ENCODE assay signal across 9 cellular contexts in genomic region chr6:14118444-14118843, GRCh38. TPM values are rescaled to one million over a fixed set of nuclear protein-coding genes. Genes with fewer than 3 reads are reported as not detected.
DNase-seq lines count a peak whose midpoint lies in the region; ATAC-seq, FAIRE-seq and TF ChIP-seq lines count a peak whose summit lies in the region.
"Had no signal": no experiment of that assay in that cellular context is flagged by ENCODE, and none has a peak within 500 bp of the region (broad histone marks: within the 10 kb centered on the region; RNA-seq: fewer than 3 reads in every experiment).

No MANE protein-coding gene starts in this region.

- ATAC-seq in CD4-positive, alpha-beta T cell (ENCODE audit: poor library complexity), result no peak
- no peak for ATAC-seq in naive thymus-derived CD4-positive, alpha-beta T cell
- ATAC-seq in GM18502 (IDR thresholded peaks at IDR 0.05; ENCODE audit: poor library complexity, unreplicated experiment), result no peak

- H3K36me3 ChIP-seq in HUES6 (ENCODE audit: control insufficient read depth, insufficient read depth, low read length), result no peaks in the 10 kb centered on the region
- H3K36me3 ChIP-seq in astrocyte (ENCODE audit: insufficient read depth, low read length), result no peaks in the 10 kb centered on the region
- H3K36me3 ChIP-seq in naive thymus-derived CD4-positive, alpha-beta T cell (ENCODE audit: control insufficient read depth in 2 of 3, insufficient read depth in 3 of 3, low read length in 3 of 3), result no peaks in the 10 kb centered on the region

- H3K4me2 ChIP-seq in astrocyte (ENCODE audit: low read length), result peak overlapping the region; percentile 85

- no peaks in the 10 kb centered on the region for H4K20me1 ChIP-seq in astrocyte (ENCODE audit: insufficient read depth, low read length)

- intact Hi-C loops in CD4-positive, alpha-beta T cell (cut with DNase I, micrococcal nuclease), result loop anchor here in 1 of 2 experiments (5.0 to 10.0 kb wide), 7 partner anchors 94 to 1544 kb away; partner anchors contain the start of genes DTNBP1, GFOD1, JARID2 and NOL7
- intact Hi-C loops in naive thymus-derived CD4-positive, alpha-beta T cell (cut with micrococcal nuclease), result loop anchor here (5.0 to 10.0 kb wide), 4 partner anchors 94 to 1129 kb away; partner anchors contain the start of genes JARID2 (in 1 of the 2) and NOL7 (in 1 of the 2)

- in situ Hi-C loops in ACHN (cut with HindIII; ENCODE audit: low pct_ligation_motif_present, low pct_unique_long_range_greater_than_20kb, low sequenced_read_pairs), result no loop called here

- H3K9me3 ChIP-seq in CD4-positive, alpha-beta T cell (ENCODE audit: control insufficient read depth, low read length), result no peaks in the 10 kb centered on the region
- H3K9me3 ChIP-seq in HUES6 (ENCODE audit: control insufficient read depth, insufficient read depth, low read depth, low read length), result no peaks in the 10 kb centered on the region
- no peaks in the 10 kb centered on the region for H3K9me3 ChIP-seq in astrocyte (ENCODE audit: insufficient read depth, low read depth, low read length)
- H3K9me3 ChIP-seq in naive thymus-derived CD4-positive, alpha-beta T cell (ENCODE audit: control insufficient read depth in 2 of 3, low read length in 3 of 3), result no peaks in the 10 kb centered on the region

- H3K4me1 Mint-ChIP-seq in CD4-positive, alpha-beta T cell (ENCODE audit: low read depth), result peaks cover 50% of the 10 kb centered on the region
- peaks cover 3% of the 10 kb centered on the region for H3K4me1 Mint-ChIP-seq in astrocyte (ENCODE audit: low read depth, unreplicated experiment)
- peaks cover 20 to 44% (median 29%) of the 10 kb centered on the region in 7 donors for H3K4me1 Mint-ChIP-seq in naive thymus-derived CD4-positive, alpha-beta T cell

- H3K79me2 ChIP-seq in astrocyte (ENCODE audit: insufficient read depth, low read length), result no peaks in the 10 kb centered on the region

- DNase-seq in CD4-positive, alpha-beta T cell, result no peak
- DNase-seq in astrocyte (ENCODE audit: low read depth) (no peak), RWPE1 (ENCODE audit: low spot score) (no peak), COLO829 (ENCODE audit: low spot score) (no peak), ACHN (no peak)
- DNase-seq in naive thymus-derived CD4-positive, alpha-beta T cell, result no peak

- H3K4me1 ChIP-seq in HUES6 (ENCODE audit: control insufficient read depth, insufficient read depth, low read length) (peaks cover 6% of the 10 kb centered on the region; the same call in 1 of the 2 replicates), astrocyte (ENCODE audit: insufficient read depth, low read length) (no peaks in the 10 kb centered on the region)
- peaks cover 11 to 15% of the 10 kb centered on the region in 2 donors for H3K4me1 ChIP-seq in naive thymus-derived CD4-positive, alpha-beta T cell (ENCODE audit: control insufficient read depth in 2 of 2, insufficient read depth in 2 of 2, low read length in 2 of 2)

- POLR2A ChIA-PET in CD4-positive, alpha-beta T cell (lab: Charles Lee), result interaction anchor here (1.4 to 3.8 kb wide), 2 partner anchors 44 to 52 kb away, joined by 6 to 14 read pairs; no protein-coding TSS in a partner anchor
- POLR2A ChIA-PET in naive thymus-derived CD4-positive, alpha-beta T cell (lab: Charles Lee), result interaction anchor here (0.6 to 1.2 kb wide), 2 partner anchors 14 to 744 kb away, joined by 4 read pairs; no protein-coding TSS in a partner anchor
- POLR2A ChIA-PET in RWPE1 (lab: Yijun Ruan, JAX; ENCODE audit: low non-redundant PET), result no interaction called here

- no peak overlapping the region for H2AFZ ChIP-seq in astrocyte (ENCODE audit: low read depth, low read length)

- peaks cover 26% of the 10 kb centered on the region for H3K36me3 Mint-ChIP-seq in CD4-positive, alpha-beta T cell (ENCODE audit: low read depth)
- H3K36me3 Mint-ChIP-seq in astrocyte (ENCODE audit: low read depth, unreplicated experiment), result no peaks in the 10 kb centered on the region
- H3K36me3 Mint-ChIP-seq in naive thymus-derived CD4-positive, alpha-beta T cell, result peaks cover 0 to 22% (median 1%) of the 10 kb centered on the region in 5 donors

- peak overlapping the region; percentile 92 for H3K4me3 ChIP-seq in HUES6 (ENCODE audit: low read depth, low read length)
- H3K4me3 ChIP-seq in astrocyte (ENCODE audit: insufficient read depth, low read depth, low read length), result no peak overlapping the region
- H3K4me3 ChIP-seq in naive thymus-derived CD4-positive, alpha-beta T cell (ENCODE audit: low read length), result peak overlapping the region; percentile 80

- CTCF ChIA-PET in CD4-positive, alpha-beta T cell (lab: Charles Lee), result interaction anchor here (0.8 kb wide), 1 partner anchor 52 kb away, joined by 3 read pairs; no protein-coding TSS in a partner anchor
- CTCF ChIA-PET in naive thymus-derived CD4-positive, alpha-beta T cell (lab: Charles Lee), result no interaction called here
- CTCF ChIA-PET in RWPE1 (lab: Yijun Ruan, JAX), result interaction anchor here (0.6 to 0.7 kb wide), 2 partner anchors 26 to 38 kb away, joined by 3 read pairs; no protein-coding TSS in a partner anchor

- H3K27me3 ChIP-seq in CD4-positive, alpha-beta T cell (ENCODE audit: control insufficient read depth, insufficient read depth, low read length), result no peaks in the 10 kb centered on the region
- H3K27me3 ChIP-seq in HUES6 (ENCODE audit: control insufficient read depth, insufficient read depth, low read length), result peaks cover 18% of the 10 kb centered on the region
- no peaks in the 10 kb centered on the region for H3K27me3 ChIP-seq in astrocyte (ENCODE audit: insufficient read depth, low read length)
- H3K27me3 ChIP-seq in naive thymus-derived CD4-positive, alpha-beta T cell (ENCODE audit: control insufficient read depth in 2 of 2, insufficient read depth in 2 of 2, low read length in 2 of 2), result no peaks in the 10 kb centered on the region

- no peak for TF ChIP-seq CTCF in CD4-positive, alpha-beta T cell (IDR thresholded peaks at IDR 0.05)
- TF ChIP-seq CTCF in astrocyte (IDR thresholded peaks at IDR 0.05; ENCODE audit: insufficient read depth, low read depth, low read length) (no peak), RWPE1 (conservative IDR thresholded peaks at IDR 0.05; ENCODE audit: low read depth) (no peak)

- no peak for FAIRE-seq in astrocyte (lab: Jason Lieb, UNC)
- FAIRE-seq: endometrium had no signal

- peak overlapping the region; percentile 96 for H3K4me3 Mint-ChIP-seq in CD4-positive, alpha-beta T cell
- peak overlapping the region; percentile 92 for H3K4me3 Mint-ChIP-seq in astrocyte (ENCODE audit: unreplicated experiment)
- peak overlapping the region; percentile 86 to 97 (median 93) for H3K4me3 Mint-ChIP-seq in naive thymus-derived CD4-positive, alpha-beta T cell

- peak overlapping the region; percentile 58 for H3K27ac ChIP-seq in CD4-positive, alpha-beta T cell (ENCODE audit: low read depth, low read length)
- no peak overlapping the region for H3K27ac ChIP-seq in HUES6 (ENCODE audit: low read depth, low read length)
- no peak overlapping the region for H3K27ac ChIP-seq in astrocyte (ENCODE audit: low read depth, low read length)
- H3K27ac ChIP-seq in naive thymus-derived CD4-positive, alpha-beta T cell (ENCODE audit: low read depth, low read length), result peak overlapping the region; percentile 80
- H3K27ac ChIP-seq in RWPE1, result no peak overlapping the region

- no peaks in the 10 kb centered on the region for H3K27me3 Mint-ChIP-seq in CD4-positive, alpha-beta T cell
- H3K27me3 Mint-ChIP-seq in astrocyte (ENCODE audit: low read depth, unreplicated experiment), result peaks cover 15% of the 10 kb centered on the region
- peaks cover 0 to 28% (median 0%) of the 10 kb centered on the region in 5 donors for H3K27me3 Mint-ChIP-seq in naive thymus-derived CD4-positive, alpha-beta T cell

- H3K9ac ChIP-seq in HUES6 (ENCODE audit: low read length), result no peak overlapping the region
- no peak overlapping the region for H3K9ac ChIP-seq in astrocyte (ENCODE audit: low read length)

- H3K9me3 Mint-ChIP-seq in CD4-positive, alpha-beta T cell, result no peaks in the 10 kb centered on the region
- no peaks in the 10 kb centered on the region for H3K9me3 Mint-ChIP-seq in astrocyte (ENCODE audit: unreplicated experiment)
- no peaks in the 10 kb centered on the region for H3K9me3 Mint-ChIP-seq in naive thymus-derived CD4-positive, alpha-beta T cell

- H3K27ac Mint-ChIP-seq in CD4-positive, alpha-beta T cell, result peak overlapping the region; percentile 94
- no peak overlapping the region for H3K27ac Mint-ChIP-seq in astrocyte (ENCODE audit: unreplicated experiment)
- peak overlapping the region; percentile 90 to 96 (median 93) for H3K27ac Mint-ChIP-seq in naive thymus-derived CD4-positive, alpha-beta T cell

RNA-seq across cellular contexts. Expression of gene CD83, which starts 0.9 kb away (rescaled TPM):
- 10 to 100 TPM; 35.3 to 36.4 TPM for total RNA-seq in CD4-positive, alpha-beta T cell
- 1.6 and 1.8 TPM in 2 replicates for total RNA-seq in astrocyte
- total RNA-seq in naive thymus-derived CD4-positive, alpha-beta T cell, result 100 to 1,000 TPM in 1 of 5 experiments, 10 to 100 TPM in 2, 1 to 10 TPM in 2; 5.0 to 113 (median 18.3) TPM
- polyA plus RNA-seq in naive thymus-derived CD4-positive, alpha-beta T cell, result 1 to 10 TPM; 1.9 to 2.0 TPM

Comparison
In these comparisons a context has a peak if more than half of its experiments do, and no peak if none do; other contexts are left out.
1. H3K27ac ChIP-seq: peak in CD4-positive, alpha-beta T cell (single experiment) and naive thymus-derived CD4-positive, alpha-beta T cell (single experiment); none in HUES6 (single experiment), astrocyte (single experiment) and RWPE1 (single experiment).
2. Peak in every context shown above with its lines, with median percentiles within 50 percentile points of each other: H3K4me3 Mint-ChIP-seq.